Comparison of ENCODE assay signal across 1 cellular context in the genomic region with DNA sequence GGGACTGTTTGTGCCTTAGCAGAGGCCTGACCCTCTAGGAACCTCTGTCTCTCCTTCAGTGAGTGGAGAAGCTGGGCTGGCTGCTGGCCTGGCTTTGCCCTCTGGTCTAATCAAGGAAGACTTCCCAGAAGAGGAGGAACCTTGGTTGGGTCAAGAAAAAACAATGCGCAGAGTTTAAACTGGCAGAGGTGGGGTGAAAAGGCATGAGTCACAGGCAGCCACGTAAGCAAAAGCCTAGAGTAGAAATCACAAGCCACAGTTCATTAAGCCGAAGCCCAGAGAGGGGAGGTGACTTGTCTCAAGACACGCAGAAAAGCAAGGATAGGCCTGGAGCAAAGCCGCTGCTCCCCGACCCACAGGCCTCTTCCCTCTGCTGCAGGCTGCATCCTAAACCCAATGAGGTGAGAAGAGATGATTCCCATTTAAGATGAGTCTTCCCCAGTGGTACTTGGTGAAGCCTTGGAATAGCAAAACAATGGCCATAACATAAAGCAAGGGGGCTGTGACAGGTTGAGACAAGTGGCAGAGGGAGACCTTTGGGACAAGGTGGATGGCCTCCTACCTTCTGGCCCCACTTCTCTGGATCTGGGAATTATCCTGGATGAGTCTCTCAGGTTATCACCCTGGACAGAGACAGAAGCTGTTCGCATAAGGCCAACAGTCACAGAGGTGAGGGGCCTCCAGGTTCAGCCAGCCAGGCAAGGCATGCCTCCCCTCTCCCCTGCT.
TF ChIP-seq lines count a peak whose summit lies in the region.

No MANE protein-coding gene starts in this region.

TF ChIP-seq in K562, 482 proteins besides CTCF, POLR2A, EP300 and RAD21 (continued from another document):
- TF ChIP-seq, protein P1, sequence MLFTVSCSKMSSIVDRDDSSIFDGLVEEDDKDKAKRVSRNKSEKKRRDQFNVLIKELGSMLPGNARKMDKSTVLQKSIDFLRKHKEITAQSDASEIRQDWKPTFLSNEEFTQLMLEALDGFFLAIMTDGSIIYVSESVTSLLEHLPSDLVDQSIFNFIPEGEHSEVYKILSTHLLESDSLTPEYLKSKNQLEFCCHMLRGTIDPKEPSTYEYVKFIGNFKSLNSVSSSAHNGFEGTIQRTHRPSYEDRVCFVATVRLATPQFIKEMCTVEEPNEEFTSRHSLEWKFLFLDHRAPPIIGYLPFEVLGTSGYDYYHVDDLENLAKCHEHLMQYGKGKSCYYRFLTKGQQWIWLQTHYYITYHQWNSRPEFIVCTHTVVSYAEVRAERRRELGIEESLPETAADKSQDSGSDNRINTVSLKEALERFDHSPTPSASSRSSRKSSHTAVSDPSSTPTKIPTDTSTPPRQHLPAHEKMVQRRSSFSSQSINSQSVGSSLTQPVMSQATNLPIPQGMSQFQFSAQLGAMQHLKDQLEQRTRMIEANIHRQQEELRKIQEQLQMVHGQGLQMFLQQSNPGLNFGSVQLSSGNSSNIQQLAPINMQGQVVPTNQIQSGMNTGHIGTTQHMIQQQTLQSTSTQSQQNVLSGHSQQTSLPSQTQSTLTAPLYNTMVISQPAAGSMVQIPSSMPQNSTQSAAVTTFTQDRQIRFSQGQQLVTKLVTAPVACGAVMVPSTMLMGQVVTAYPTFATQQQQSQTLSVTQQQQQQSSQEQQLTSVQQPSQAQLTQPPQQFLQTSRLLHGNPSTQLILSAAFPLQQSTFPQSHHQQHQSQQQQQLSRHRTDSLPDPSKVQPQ (CRISPR knock-in tag; IDR thresholded peaks at IDR 0.05; ENCODE audit: borderline replicate concordance) = no peak
- TF ChIP-seq, protein P2, sequence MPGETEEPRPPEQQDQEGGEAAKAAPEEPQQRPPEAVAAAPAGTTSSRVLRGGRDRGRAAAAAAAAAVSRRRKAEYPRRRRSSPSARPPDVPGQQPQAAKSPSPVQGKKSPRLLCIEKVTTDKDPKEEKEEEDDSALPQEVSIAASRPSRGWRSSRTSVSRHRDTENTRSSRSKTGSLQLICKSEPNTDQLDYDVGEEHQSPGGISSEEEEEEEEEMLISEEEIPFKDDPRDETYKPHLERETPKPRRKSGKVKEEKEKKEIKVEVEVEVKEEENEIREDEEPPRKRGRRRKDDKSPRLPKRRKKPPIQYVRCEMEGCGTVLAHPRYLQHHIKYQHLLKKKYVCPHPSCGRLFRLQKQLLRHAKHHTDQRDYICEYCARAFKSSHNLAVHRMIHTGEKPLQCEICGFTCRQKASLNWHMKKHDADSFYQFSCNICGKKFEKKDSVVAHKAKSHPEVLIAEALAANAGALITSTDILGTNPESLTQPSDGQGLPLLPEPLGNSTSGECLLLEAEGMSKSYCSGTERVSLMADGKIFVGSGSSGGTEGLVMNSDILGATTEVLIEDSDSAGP (CRISPR knock-in tag; IDR thresholded peaks at IDR 0.05) = no peak
- TF ChIP-seq POLR2G (IDR thresholded peaks at IDR 0.05; ENCODE audit: low read depth, low read length) (no peak), MCM2 (IDR thresholded peaks at IDR 0.05; ENCODE audit: low read depth) (no peak), LEF1 (IDR thresholded peaks at IDR 0.05) (0 out of 2 replicates have a peak, but pooled peaks have one; percentile 24), MTA1 (IDR thresholded peaks at IDR 0.05; ENCODE audit: borderline replicate concordance) (peak; percentile 37; the same call in 1 of the 2 replicates), ZC3H4 (CRISPR knock-in tag; IDR thresholded peaks at IDR 0.05; ENCODE audit: borderline replicate concordance) (0 out of 2 replicates have a peak, but pooled peaks have one; percentile 18), JUN (IDR thresholded peaks at IDR 0.05; ENCODE audit: borderline replicate concordance, low read depth, low read length) (peak; percentile 90), JUN (CRISPR knock-in tag; IDR thresholded peaks at IDR 0.05; ENCODE audit: borderline replicate concordance) (no peak; the same call in 1 of the 2 replicates), MCM3 (IDR thresholded peaks at IDR 0.05) (no peak), ZNF766 (CRISPR knock-in tag; conservative IDR thresholded peaks at IDR 0.05) (peak; percentile 73; the same call in 1 of the 2 replicates), KDM1A (IDR thresholded peaks at IDR 0.05) (peak; percentile 75 to 91), FOSL1 (tag; conservative IDR thresholded peaks at IDR 0.05) (peak; percentile 93), RBBP5 (IDR thresholded peaks at IDR 0.05; ENCODE audit: borderline replicate concordance, insufficient read depth, low read length, poor library complexity, severe bottlenecking) (peak; percentile 9), MTF1 (CRISPR knock-in tag; IDR thresholded peaks at IDR 0.05; ENCODE audit: borderline replicate concordance) (no peak), MAZ (CRISPR knock-in tag; conservative IDR thresholded peaks at IDR 0.05 in 1 of 2, IDR thresholded peaks at IDR 0.05 in 1 of 2) (no peak), FOXP1 (CRISPR knock-in tag; IDR thresholded peaks at IDR 0.05) (no peak), SRSF1 (IDR thresholded peaks at IDR 0.05; ENCODE audit: low read depth, low read length) (no peak), ATF1 (CRISPR knock-in tag; IDR thresholded peaks at IDR 0.05) (no peak), ATF1 (tag; IDR thresholded peaks at IDR 0.05) (no peak; the same call in none of the 2 replicates), ZNF589 (CRISPR knock-in tag; IDR thresholded peaks at IDR 0.05; ENCODE audit: low read depth) (no peak)
- TF ChIP-seq, protein P3, sequence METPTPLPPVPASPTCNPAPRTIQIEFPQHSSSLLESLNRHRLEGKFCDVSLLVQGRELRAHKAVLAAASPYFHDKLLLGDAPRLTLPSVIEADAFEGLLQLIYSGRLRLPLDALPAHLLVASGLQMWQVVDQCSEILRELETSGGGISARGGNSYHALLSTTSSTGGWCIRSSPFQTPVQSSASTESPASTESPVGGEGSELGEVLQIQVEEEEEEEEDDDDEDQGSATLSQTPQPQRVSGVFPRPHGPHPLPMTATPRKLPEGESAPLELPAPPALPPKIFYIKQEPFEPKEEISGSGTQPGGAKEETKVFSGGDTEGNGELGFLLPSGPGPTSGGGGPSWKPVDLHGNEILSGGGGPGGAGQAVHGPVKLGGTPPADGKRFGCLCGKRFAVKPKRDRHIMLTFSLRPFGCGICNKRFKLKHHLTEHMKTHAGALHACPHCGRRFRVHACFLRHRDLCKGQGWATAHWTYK (CRISPR knock-in tag; IDR thresholded peaks at IDR 0.05) = peak; percentile 48
- TF ChIP-seq, protein P4, sequence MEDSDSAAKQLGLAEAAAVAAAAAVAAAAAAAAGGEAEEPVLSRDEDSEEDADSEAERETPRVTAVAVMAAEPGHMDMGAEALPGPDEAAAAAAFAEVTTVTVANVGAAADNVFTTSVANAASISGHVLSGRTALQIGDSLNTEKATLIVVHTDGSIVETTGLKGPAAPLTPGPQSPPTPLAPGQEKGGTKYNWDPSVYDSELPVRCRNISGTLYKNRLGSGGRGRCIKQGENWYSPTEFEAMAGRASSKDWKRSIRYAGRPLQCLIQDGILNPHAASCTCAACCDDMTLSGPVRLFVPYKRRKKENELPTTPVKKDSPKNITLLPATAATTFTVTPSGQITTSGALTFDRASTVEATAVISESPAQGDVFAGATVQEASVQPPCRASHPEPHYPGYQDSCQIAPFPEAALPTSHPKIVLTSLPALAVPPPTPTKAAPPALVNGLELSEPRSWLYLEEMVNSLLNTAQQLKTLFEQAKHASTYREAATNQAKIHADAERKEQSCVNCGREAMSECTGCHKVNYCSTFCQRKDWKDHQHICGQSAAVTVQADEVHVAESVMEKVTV (CRISPR knock-in tag; IDR thresholded peaks at IDR 0.05) = no peak
